9 cellular contexts compared by ENCODE assay signal in genomic region chr11:6607190-6607635, GRCh38. TPM values are rescaled to one million over a fixed set of nuclear protein-coding genes. Genes with fewer than 3 reads are reported as not detected.
A peak's percentile ranks its signal among the peaks of the same experiment; 100 is the strongest.
DNase-seq lines count a peak whose midpoint lies in the region; ATAC-seq and TF ChIP-seq lines count a peak whose summit lies in the region.
"Had no signal": no experiment of that assay in that cellular context is flagged by ENCODE, and none has a peak within 500 bp of the region (broad histone marks: within the 10 kb centered on the region; RNA-seq: fewer than 3 reads in every experiment).

No MANE protein-coding gene starts in this region.

- no peak for TF ChIP-seq CTCF in CD8-positive, alpha-beta T cell (IDR thresholded peaks at IDR 0.05)
- TF ChIP-seq CTCF in PC-9 (conservative IDR thresholded peaks at IDR 0.05): no peak
- TF ChIP-seq CTCF in ovary (IDR thresholded peaks at IDR 0.05): no peak

- no peak overlapping the region for H3K4me3 ChIP-seq in CD8-positive, alpha-beta T cell (ENCODE audit: low read depth, low read length)
- H3K4me3 ChIP-seq in PC-9 (no peak overlapping the region), ovary (peak overlapping the region; percentile 14)

- peaks cover 53% of the 10 kb centered on the region for H3K4me1 Mint-ChIP-seq in CD8-positive, alpha-beta T cell (ENCODE audit: low read depth)
- H3K4me1 Mint-ChIP-seq in dendritic cell treated with granulocyte-macrophage colony-stimulating factor and Interleukin-4, amounts not matched to agents 40 ng/mL and 50 ng/mL, for 4 days (ENCODE audit: low read depth): peaks cover 37% of the 10 kb centered on the region

- TF ChIP-seq POLR2A in ovary (IDR thresholded peaks at IDR 0.05): no peak

- CTCF ChIA-PET in CD8-positive, alpha-beta T cell (lab: Charles Lee): interaction anchor here (0.9 to 6.5 kb wide), 3 partner anchors 8 to 99 kb away, joined by 3 to 67 read pairs (median 4); partner anchors contain the start of gene MRPL17
- CTCF ChIA-PET in PC-9 (lab: Charles Lee): no interaction called here

- no peak overlapping the region for H3K27ac ChIP-seq in CD8-positive, alpha-beta T cell (ENCODE audit: low read depth, low read length)
- H3K27ac ChIP-seq in PC-9 (peak overlapping the region; percentile 50), ovary (peak overlapping the region in 1 of 2 donors; percentile 86)

- peaks cover 17% of the 10 kb centered on the region for H3F3A ChIP-seq in PC-9 (ENCODE audit: insufficient read depth, low read depth)

- H3K9me3 ChIP-seq in CD8-positive, alpha-beta T cell (ENCODE audit: low read length): no peaks in the 10 kb centered on the region
- H3K9me3 ChIP-seq in PC-9 (ENCODE audit: insufficient read depth, low read depth): no peaks in the 10 kb centered on the region
- H3K9me3 ChIP-seq in ovary: no peaks in the 10 kb centered on the region

- no TSS peak for BruUV-seq in PC-9 (replicated peaks; lab: Mats Ljungman, UMichigan)

- no peak for ATAC-seq in CD8-positive, alpha-beta T cell
- ATAC-seq in HG03378 (IDR thresholded peaks at IDR 0.05; ENCODE audit: unreplicated experiment): no peak

- intact Hi-C loops in CD8-positive, alpha-beta T cell (cut with DNase I, micrococcal nuclease): loop anchor here in 1 of 2 experiments (10.0 kb wide), 1 partner anchor 48 kb away; the partner anchor contains the start of gene DCHS1
- intact Hi-C loops in PC-9 (cut with micrococcal nuclease; ENCODE audit: unreplicated experiment) (loop anchor here (10.0 kb wide), 1 partner anchor 132 kb away; the partner anchor contains the start of gene TRIM3), ovary (cut with DNase I) (loop anchor here (5.0 to 10.0 kb wide), 4 partner anchors 78 to 370 kb away; partner anchors contain the start of genes CNGA4 (in 1 of the 4), MRPL17 (in 1 of the 4) and TRIM3 (in 1 of the 4))
- intact Hi-C loops in dendritic cell treated with granulocyte-macrophage colony-stimulating factor and Interleukin-4, amounts not matched to agents 40 ng/mL and 50 ng/mL, for 4 days (cut with micrococcal nuclease): loop anchor here (10.0 kb wide), 2 partner anchors 72 to 222 kb away; no protein-coding TSS in a partner anchor

- peak overlapping the region; percentile 64 for H3K4me2 ChIP-seq in PC-9

- H3K27ac Mint-ChIP-seq in CD8-positive, alpha-beta T cell: no peak overlapping the region
- peak overlapping the region; percentile 14 for H3K27ac Mint-ChIP-seq in dendritic cell treated with granulocyte-macrophage colony-stimulating factor and Interleukin-4, amounts not matched to agents 40 ng/mL and 50 ng/mL, for 4 days

- H2AFZ ChIP-seq in PC-9: no peak overlapping the region

- H3K27me3 ChIP-seq in CD8-positive, alpha-beta T cell (ENCODE audit: insufficient read depth, low read length): no peaks in the 10 kb centered on the region
- H3K27me3 ChIP-seq in PC-9 (ENCODE audit: insufficient read depth, low read depth): no peaks in the 10 kb centered on the region
- no peaks in the 10 kb centered on the region for H3K27me3 ChIP-seq in ovary

- no peak for TF ChIP-seq EP300 in ovary (IDR thresholded peaks at IDR 0.05)

- peaks cover 46% of the 10 kb centered on the region for H3K36me3 Mint-ChIP-seq in CD8-positive, alpha-beta T cell
- peaks cover 45% of the 10 kb centered on the region for H3K36me3 Mint-ChIP-seq in dendritic cell treated with granulocyte-macrophage colony-stimulating factor and Interleukin-4, amounts not matched to agents 40 ng/mL and 50 ng/mL, for 4 days (ENCODE audit: low read depth)

- H3K4me3 Mint-ChIP-seq in CD8-positive, alpha-beta T cell: peak overlapping the region; percentile 56
- H3K4me3 Mint-ChIP-seq in dendritic cell treated with granulocyte-macrophage colony-stimulating factor and Interleukin-4, amounts not matched to agents 40 ng/mL and 50 ng/mL, for 4 days: no peak overlapping the region

- no peaks in the 10 kb centered on the region for H3K27me3 Mint-ChIP-seq in CD8-positive, alpha-beta T cell (ENCODE audit: low read depth)
- no peaks in the 10 kb centered on the region for H3K27me3 Mint-ChIP-seq in dendritic cell treated with granulocyte-macrophage colony-stimulating factor and Interleukin-4, amounts not matched to agents 40 ng/mL and 50 ng/mL, for 4 days

- H3K9me2 ChIP-seq in PC-9 (ENCODE audit: insufficient read depth): no peaks in the 10 kb centered on the region

- H3K79me2 ChIP-seq in PC-9 (ENCODE audit: low read depth): peaks cover 47% of the 10 kb centered on the region

- H3K36me3 ChIP-seq in CD8-positive, alpha-beta T cell (ENCODE audit: insufficient read depth, low read length): peaks cover 32% of the 10 kb centered on the region
- H3K36me3 ChIP-seq in PC-9 (ENCODE audit: low read depth): peaks cover 4% of the 10 kb centered on the region; the same call in 1 of the 2 replicates
- no peaks in the 10 kb centered on the region for H3K36me3 ChIP-seq in ovary

- H3K4me1 ChIP-seq in CD8-positive, alpha-beta T cell (ENCODE audit: insufficient read depth, low read length): peaks cover 59% of the 10 kb centered on the region
- H3K4me1 ChIP-seq in PC-9 (replicated peaks; ENCODE audit: insufficient read depth) (peaks cover 28% of the 10 kb centered on the region), ovary (ENCODE audit: insufficient read depth) (peaks cover 16% of the 10 kb centered on the region)

- POLR2A ChIA-PET in CD8-positive, alpha-beta T cell (lab: Charles Lee): interaction anchor here (0.7 to 1.8 kb wide), 5 partner anchors 8 to 76 kb away, joined by 3 to 9 read pairs (median 3); partner anchors contain the start of genes MRPL17 and TPP1
- POLR2A ChIA-PET in PC-9 (lab: Charles Lee; ENCODE audit: unreplicated experiment): interaction anchor here (0.7 kb wide), 2 partner anchors 87 to 126 kb away, joined by 3 to 4 read pairs; partner anchors contain the start of gene ARFIP2

- H4K20me1 ChIP-seq in PC-9 (ENCODE audit: insufficient read depth): no peaks in the 10 kb centered on the region

- no peaks in the 10 kb centered on the region for H3K9me3 Mint-ChIP-seq in CD8-positive, alpha-beta T cell
- no peaks in the 10 kb centered on the region for H3K9me3 Mint-ChIP-seq in dendritic cell treated with granulocyte-macrophage colony-stimulating factor and Interleukin-4, amounts not matched to agents 40 ng/mL and 50 ng/mL, for 4 days

- DNase-seq in CD8-positive, alpha-beta T cell: no peak
- no peak for DNase-seq in PC-9
- no peak for DNase-seq in ovary
- no peak for DNase-seq in NCI-H2081 (lab: John Stamatoyannopoulos, UW)
- DNase-seq in hippocampal formation (lab: John Stamatoyannopoulos, UW): no peak
- no peak for DNase-seq in SHP77 (lab: John Stamatoyannopoulos, UW)
- DNase-seq: activated gamma-delta T cell had no signal

RNA-seq across cellular contexts. Expression of gene ILK, which starts 3.6 kb away (rescaled TPM):
- 10 to 100 TPM; 26.6 to 31.6 TPM for total RNA-seq in CD8-positive, alpha-beta T cell
- total RNA-seq in PC-9 (2021) (65.3 and 69.7 TPM in 2 replicates), ovary (100 to 1,000 TPM in 5 of 7 donors, 10 to 100 TPM in 2; 79.8 to 222 (median 140) TPM)
- polyA plus RNA-seq in ovary: 100 to 1,000 TPM; 126 to 337 TPM

RNA-seq across cellular contexts. Expression of gene RRP8, which starts 3.8 kb away (rescaled TPM):
- total RNA-seq in CD8-positive, alpha-beta T cell: 10 to 100 TPM; 29.1 to 31.3 TPM
- total RNA-seq in PC-9 (2021) (10.0 and 10.1 TPM in 2 replicates), ovary (10 to 100 TPM in 5 of 7 donors, 1 to 10 TPM in 2; 8.2 to 25.5 (median 17.1) TPM)
- 10 to 100 TPM; 13.4 to 32.7 TPM for polyA plus RNA-seq in ovary

RNA-seq across cellular contexts. Expression of gene TAF10, which starts 4.8 kb away (rescaled TPM):
- 100 to 1,000 TPM; 158 to 161 TPM for total RNA-seq in CD8-positive, alpha-beta T cell
- total RNA-seq in PC-9 (2021) (51.5 and 61.2 TPM in 2 replicates), ovary (100 to 1,000 TPM in 2 of 7 donors, 10 to 100 TPM in 5; 45.1 to 109 (median 76.8) TPM)
- polyA plus RNA-seq in ovary: 100 to 1,000 TPM in 1 of 2 donors, 10 to 100 TPM in 1; 40.0 to 183 TPM

RNA-seq across cellular contexts. Expression of gene TPP1, which starts 12.0 kb away (rescaled TPM):
- total RNA-seq in CD8-positive, alpha-beta T cell: 10 to 100 TPM; 31.1 to 34.8 TPM
- total RNA-seq in PC-9 (2021) (31.4 and 46.7 TPM in 2 replicates), ovary (10 to 100 TPM; 21.0 to 71.8 (median 58.2) TPM)
- 100 to 1,000 TPM in 1 of 2 donors, 10 to 100 TPM in 1; 40.5 to 360 TPM for polyA plus RNA-seq in ovary

RNA-seq across cellular contexts. Expression of gene DCHS1, which starts 48.4 kb away (rescaled TPM):
- total RNA-seq in CD8-positive, alpha-beta T cell: 10 to 100 TPM; 11.1 TPM
- 0.20 and 0.22 TPM in 2 replicates for total RNA-seq in PC-9 (2021)
- 10 to 100 TPM; 14.8 to 36.8 (median 23.0) TPM for total RNA-seq in ovary
- 10 to 100 TPM in 1 of 2 donors, 1 to 10 TPM in 1; 5.2 to 20.2 TPM for polyA plus RNA-seq in ovary
